ENCODE assay signal across 1 cellular context in genomic region chr6:31827286-31828079, GRCh38.
A peak's percentile ranks its signal among the peaks of the same experiment; 100 is the strongest.
TF ChIP-seq lines count a peak whose summit lies in the region.

Gene HSPA1B, plus strand, starts transcription at chr6:31827738. Its CDS starts 213 bp downstream, at chr6:31827951.

TF ChIP-seq in SK-N-SH, 30 proteins besides CTCF, POLR2A, EP300 and RAD21 (continued from another document):
- TF ChIP-seq USF2 (IDR thresholded peaks at IDR 0.05; ENCODE audit: borderline replicate concordance, low read depth, low read length) (no peak), FOSL2 (IDR thresholded peaks at IDR 0.05; ENCODE audit: borderline replicate concordance, low read depth) (no peak), EZH2phosphoT487 (IDR thresholded peaks at IDR 0.05; ENCODE audit: borderline replicate concordance, low read depth) (no peak), NRF1 (IDR thresholded peaks at IDR 0.05; ENCODE audit: low read depth, low read length) (no peak), YY1 (IDR thresholded peaks at IDR 0.05; ENCODE audit: low read depth) (no peak), SIN3A (IDR thresholded peaks at IDR 0.05; ENCODE audit: borderline replicate concordance, low read depth, low read length) (no peak), TAF1 (IDR thresholded peaks at IDR 0.05; ENCODE audit: borderline replicate concordance, low read depth, low read length) (peak; percentile 77; the same call in 1 of the 2 replicates), TCF12 (IDR thresholded peaks at IDR 0.05) (no peak), FOXM1 (IDR thresholded peaks at IDR 0.05; ENCODE audit: low read depth) (no peak), CHD2 (IDR thresholded peaks at IDR 0.05; ENCODE audit: low read length, partially characterized antibody) (no peak), NFIC (IDR thresholded peaks at IDR 0.05; ENCODE audit: borderline replicate concordance) (no peak), RFX5 (IDR thresholded peaks at IDR 0.05; ENCODE audit: low read length) (0 out of 2 replicates have a peak, but pooled peaks have one; percentile 36), PBX3 (IDR thresholded peaks at IDR 0.05) (peak; percentile 76), POLR2AphosphoS5 (IDR thresholded peaks at IDR 0.05; ENCODE audit: low read depth, low read length) (peak; percentile 99), GATA2 (CRISPR knock-in tag; IDR thresholded peaks at IDR 0.05) (no peak)
TF ChIP-seq in SK-N-SH: peak in this region for 5.
